Comparison of ENCODE assay signal across 16 cellular contexts in the genomic region with DNA sequence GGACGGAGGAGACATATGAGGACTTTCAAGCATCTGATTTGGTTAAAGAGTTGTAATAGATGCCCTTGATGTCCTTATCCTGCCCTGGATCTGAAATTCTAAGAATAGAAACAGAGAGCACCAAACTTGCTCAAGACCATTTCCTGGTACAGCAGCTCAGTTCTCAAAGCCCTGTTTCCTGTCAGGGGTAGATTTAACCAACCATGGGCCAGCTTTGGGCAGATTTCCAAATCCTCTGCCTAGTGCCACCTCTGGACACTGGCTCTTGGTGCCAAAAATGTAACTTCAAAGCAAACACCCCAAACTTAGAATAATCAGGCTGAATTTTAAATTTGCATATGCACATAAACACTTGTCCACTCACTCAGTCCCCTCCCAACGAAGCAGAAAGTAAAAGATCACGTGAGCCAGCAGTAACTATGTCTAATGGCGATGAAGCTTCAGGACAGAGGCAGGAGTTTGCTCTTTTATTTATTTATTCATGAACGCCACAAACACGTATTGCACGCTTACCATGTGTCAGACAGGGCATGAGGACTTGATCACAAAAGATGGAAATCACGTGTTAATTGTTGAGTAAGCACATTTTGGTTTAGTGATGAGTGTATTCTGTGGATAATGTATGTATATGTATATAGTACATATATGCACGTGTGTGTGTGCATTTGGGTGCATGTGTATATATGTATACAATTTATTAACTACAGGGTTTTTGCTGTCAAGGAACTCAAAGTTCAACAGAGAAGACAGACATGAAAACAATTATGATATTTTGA. TPM values are rescaled to one million over a fixed set of nuclear protein-coding genes. Genes with fewer than 3 reads are reported as not detected.
DNase-seq lines count a peak whose midpoint lies in the region; ATAC-seq, FAIRE-seq and TF ChIP-seq lines count a peak whose summit lies in the region.
"Had no signal": no experiment of that assay in that cellular context is flagged by ENCODE, and none has a peak within 500 bp of the region (broad histone marks: within the 10 kb centered on the region; RNA-seq: fewer than 3 reads in every experiment).

No MANE protein-coding gene starts in this region.

- in situ Hi-C loops in HepG2 (cut with HindIII; ENCODE audit: extremely low pct_ligation_motif_present, low pct_unique_long_range_greater_than_20kb), result no loop called here

- no TSS peak for BruUV-seq in HepG2 (replicated peaks; lab: Mats Ljungman, UMichigan)
- BruUV-seq in Caco-2 (replicated peaks; lab: Mats Ljungman, UMichigan), result no TSS peak

- peak overlapping the region; percentile 15 for H3K4me3 ChIP-seq in HL-60 (replicated peaks; ENCODE audit: insufficient read depth, low read length)
- no peak overlapping the region for H3K4me3 ChIP-seq in HepG2 (replicated peaks in 1 of 3; ENCODE audit: insufficient read depth in 1 of 3, low read depth in 2 of 3, low read length in 3 of 3)
- H3K4me3 ChIP-seq in Caco-2 (ENCODE audit: low read depth, low read length), result no peak overlapping the region
- H3K4me3 ChIP-seq: HAP-1 had no signal

- no peak overlapping the region for H3K27ac ChIP-seq in HL-60 (replicated peaks)
- no peak overlapping the region for H3K27ac ChIP-seq in HepG2 (ENCODE audit: extremely low read length, insufficient read depth, low read length)

- no peak for TF ChIP-seq POLR2A in HepG2 (IDR thresholded peaks at IDR 0.05; ENCODE audit: insufficient read depth in 1 of 2, low read depth in 2 of 2, low read length in 2 of 2)

- no peaks in the 10 kb centered on the region for H3K4me1 ChIP-seq in HepG2 (ENCODE audit: insufficient read depth, low read length)
- H3K4me1 ChIP-seq in Caco-2, result no peaks in the 10 kb centered on the region
- H3K4me1 ChIP-seq: HAP-1 had no signal

- H3K4me2 ChIP-seq in HepG2 (ENCODE audit: low read depth, low read length), result no peak overlapping the region

- intact Hi-C loops in HepG2 (cut with micrococcal nuclease; ENCODE audit: unreplicated experiment), result no loop called here
- intact Hi-C loops in Caco-2 (cut with micrococcal nuclease; ENCODE audit: unreplicated experiment), result no loop called here

- H3K9me3 Mint-ChIP-seq in T-helper 1 cell treated with Interleukin-12 subunit alpha and Interleukin-12 subunit beta and Interleukin-4 antibody, amounts not matched to agents 30 μg/mL and 1 μg/mL, for 36 hours, result peaks cover 12% of the 10 kb centered on the region
- no peaks in the 10 kb centered on the region for H3K9me3 Mint-ChIP-seq in Caco-2 (ENCODE audit: unreplicated experiment)

- no peak overlapping the region for H2AFZ ChIP-seq in HepG2 (ENCODE audit: low read length)

- peaks cover 38% of the 10 kb centered on the region for H3K27me3 Mint-ChIP-seq in T-helper 1 cell treated with Interleukin-12 subunit alpha and Interleukin-12 subunit beta and Interleukin-4 antibody, amounts not matched to agents 30 μg/mL and 1 μg/mL, for 36 hours (ENCODE audit: low read depth)
- peaks cover 24% of the 10 kb centered on the region for H3K27me3 Mint-ChIP-seq in Caco-2 (ENCODE audit: insufficient read depth, unreplicated experiment)

- H3K36me3 ChIP-seq in HepG2 (replicated peaks in 1 of 2; ENCODE audit: control insufficient read depth in 1 of 2, insufficient read depth in 2 of 2, low read length in 2 of 2) (no peaks in the 10 kb centered on the region), Caco-2 (ENCODE audit: control insufficient read depth, insufficient read depth, low read length) (no peaks in the 10 kb centered on the region)
- H3K36me3 ChIP-seq: HAP-1 had no signal

- H3K36me3 Mint-ChIP-seq in T-helper 1 cell treated with Interleukin-12 subunit alpha and Interleukin-12 subunit beta and Interleukin-4 antibody, amounts not matched to agents 30 μg/mL and 1 μg/mL, for 36 hours (ENCODE audit: low read depth), result peaks cover 1% of the 10 kb centered on the region
- H3K36me3 Mint-ChIP-seq in Caco-2 (ENCODE audit: insufficient read depth, unreplicated experiment), result no peaks in the 10 kb centered on the region

- no peaks in the 10 kb centered on the region for H4K20me1 ChIP-seq in HepG2 (ENCODE audit: insufficient read depth, low read length)

- no peak for TF ChIP-seq CTCF in HL-60 (IDR thresholded peaks at IDR 0.05; ENCODE audit: insufficient read depth, low read length)
- TF ChIP-seq CTCF in HepG2 (CRISPR knock-in tag; IDR thresholded peaks at IDR 0.05), result no peak
- no peak for TF ChIP-seq CTCF in Caco-2 (IDR thresholded peaks at IDR 0.05; ENCODE audit: insufficient read depth in 1 of 2, low read depth in 1 of 2, low read length in 1 of 2, severe bottlenecking in 1 of 2, unreplicated experiment in 1 of 2)

- DNase-seq in NCI-H345 (lab: John Stamatoyannopoulos, UW), result peak; percentile 15
- DNase-seq in NCI-H345 treated with DMSO at 0.1 percent for 48 hours (lab: John Stamatoyannopoulos, UW; ENCODE audit: unreplicated experiment), result no peak
- peak in 1 of 2 experiments; percentile 72 for DNase-seq in HL-60 (ENCODE audit: low read depth in 1 of 2, low spot score in 1 of 2)
- DNase-seq in HepG2 (ENCODE audit: low spot score), result no peak
- no peak for DNase-seq in Caco-2
- DNase-seq in DMS79 treated with DMSO at 0.1 percent for 48 hours (lab: John Stamatoyannopoulos, UW), result no peak
- DNase-seq: 8988T, activated gamma-delta T cell treated with Interleukin-2 at 50 U/mL for 16 hours, DMS79, NCI-H2029 treated with DMSO at 0.1 percent for 48 hours had no signal

- no peak for FAIRE-seq in HepG2 (lab: Jason Lieb, UNC)
- FAIRE-seq: colon, GM12891, GM19239 had no signal

- CTCF ChIA-PET in HepG2 (lab: Yijun Ruan, JAX; ENCODE audit: low intra/inter-chr PET ratio, low total read pairs), result no interaction called here
- CTCF ChIA-PET in Caco-2 (lab: Charles Lee), result interaction anchor here (0.9 kb wide), 1 partner anchor 18 kb away, joined by 3 read pairs; no protein-coding TSS in a partner anchor

- H3K4me1 Mint-ChIP-seq in T-helper 1 cell treated with Interleukin-12 subunit alpha and Interleukin-12 subunit beta and Interleukin-4 antibody, amounts not matched to agents 30 μg/mL and 1 μg/mL, for 36 hours (ENCODE audit: low read depth), result peaks cover 22% of the 10 kb centered on the region
- H3K4me1 Mint-ChIP-seq in Caco-2 (ENCODE audit: low read depth, unreplicated experiment), result no peaks in the 10 kb centered on the region

- H3K9ac ChIP-seq in HepG2 (ENCODE audit: insufficient read depth, low read depth, low read length), result no peak overlapping the region

- 4% methylated on average over 9 of the region's 9 CpGs for WGBS in HepG2 (ENCODE audit: low lambda C conversion rate)

- H3K79me2 ChIP-seq in HepG2 (ENCODE audit: insufficient read depth, low read length), result no peaks in the 10 kb centered on the region

- TF ChIP-seq RAD21 in HepG2 (CRISPR knock-in tag; IDR thresholded peaks at IDR 0.05), result no peak

- H3K4me3 Mint-ChIP-seq in T-helper 1 cell treated with Interleukin-12 subunit alpha and Interleukin-12 subunit beta and Interleukin-4 antibody, amounts not matched to agents 30 μg/mL and 1 μg/mL, for 36 hours, result peak overlapping the region; percentile 43
- no peak overlapping the region for H3K4me3 Mint-ChIP-seq in Caco-2 (ENCODE audit: unreplicated experiment)

- H3K27me3 ChIP-seq in HL-60 (ENCODE audit: insufficient read depth, poor library complexity, severe bottlenecking) (no peaks in the 10 kb centered on the region), HepG2 (ENCODE audit: control insufficient read depth in 1 of 2, insufficient read depth in 2 of 2, low read length in 2 of 2) (0 out of 5 replicates have a peak, but pooled peaks cover 0 to 3% of the 10 kb centered on the region in 2 experiments), Caco-2 (replicated peaks; ENCODE audit: control insufficient read depth, insufficient read depth, low read length) (no peaks in the 10 kb centered on the region; the same call in 1 of the 2 replicates)

- H3K9me3 ChIP-seq in HepG2 (ENCODE audit: low read length) (peaks cover 8% of the 10 kb centered on the region), Caco-2 (peaks cover 9% of the 10 kb centered on the region; the same call in 1 of the 2 replicates)
- H3K9me3 ChIP-seq: HAP-1 had no signal

- POLR2A ChIA-PET in HepG2 (lab: Yijun Ruan, JAX), result no interaction called here
- POLR2A ChIA-PET in Caco-2 (lab: Charles Lee), result no interaction called here

- H3K27ac Mint-ChIP-seq in T-helper 1 cell treated with Interleukin-12 subunit alpha and Interleukin-12 subunit beta and Interleukin-4 antibody, amounts not matched to agents 30 μg/mL and 1 μg/mL, for 36 hours, result peak overlapping the region; percentile 50
- no peak overlapping the region for H3K27ac Mint-ChIP-seq in Caco-2 (ENCODE audit: unreplicated experiment)

- ATAC-seq in HepG2 (no peak), GM19397 (IDR thresholded peaks at IDR 0.05; ENCODE audit: unreplicated experiment) (no peak)

- TF ChIP-seq EP300 in HepG2 (IDR thresholded peaks at IDR 0.05; ENCODE audit: low read depth in 2 of 2, low read length in 2 of 2) (no peak), HepG2 (CRISPR knock-in tag; IDR thresholded peaks at IDR 0.05; ENCODE audit: borderline replicate concordance) (no peak)

TF ChIP-seq in HepG2, 621 proteins besides CTCF, POLR2A, EP300 and RAD21 (continues in another document):
- no peak for TF ChIP-seq NFRKB (IDR thresholded peaks at IDR 0.05)

RNA-seq across cellular contexts. Expression of gene SDK2, which starts 23.1 kb away (rescaled TPM):
- total RNA-seq in HepG2 (2016; rRNA removed; fragmentation: Illumina TruSeq; extraction: Trizol) (not detected in 2 replicates), Caco-2 (2022) (0.09 and 0.14 TPM in 2 replicates)
- 0.18 TPM in 1 of 2 replicates, not detected in the other for total RNA-seq in HepG2 (2016; cell fraction: cytosol; rRNA removed; fragmentation: Illumina TruSeq; extraction: Trizol; ENCODE audit: low read depth)
- total RNA-seq in HepG2 (2016; cell fraction: insoluble cytoplasmic fraction; rRNA removed; fragmentation: Illumina TruSeq; extraction: Trizol), result not detected in 2 replicates
- not detected in 2 replicates for total RNA-seq in HepG2 (2016; cell fraction: membrane; rRNA removed; fragmentation: Illumina TruSeq; extraction: Trizol)
- not detected in 2 replicates for total RNA-seq in HepG2 (2016; cell fraction: nucleus; rRNA removed; fragmentation: Illumina TruSeq; extraction: Trizol)
- polyA plus RNA-seq in HepG2 (2011; rRNA removed), result not detected in 2 replicates
- polyA plus RNA-seq in HepG2 (2011; cell fraction: cytosol; rRNA removed), result not detected in 2 replicates
- polyA plus RNA-seq in HepG2 (2011; cell fraction: nucleus; rRNA removed), result not detected in 2 replicates
- not detected in 2 replicates for polyA plus RNA-seq in HepG2 (2012)
- polyA plus RNA-seq in HepG2 (2016; cell fraction: cytosol; fragmentation: Illumina TruSeq; extraction: Trizol; ENCODE audit: low read depth), result not detected in 2 replicates
- polyA plus RNA-seq in HepG2 (2016; cell fraction: insoluble cytoplasmic fraction; fragmentation: Illumina TruSeq; extraction: Trizol; ENCODE audit: low read depth), result not detected in 2 replicates
- polyA plus RNA-seq in HepG2 (2016; cell fraction: membrane; fragmentation: Illumina TruSeq; extraction: Trizol; ENCODE audit: low read depth), result not detected in 2 replicates
- not detected in 2 replicates for polyA plus RNA-seq in HepG2 (2016; cell fraction: nucleus; fragmentation: Illumina TruSeq; extraction: Trizol; ENCODE audit: insufficient read depth, low read depth)
- polyA minus RNA-seq in HepG2 (2011; rRNA and poly(A)+ RNA removed; ENCODE audit: low replicate concordance), result not detected in 2 replicates
- not detected in 2 replicates for polyA minus RNA-seq in HepG2 (2011; cell fraction: cytosol; rRNA and poly(A)+ RNA removed)
- not detected in 2 replicates for polyA minus RNA-seq in HepG2 (2011; cell fraction: nucleus; rRNA and poly(A)+ RNA removed)
